ENCODE assay signal across 21 cellular contexts in genomic region chr11:129610545-129610944, GRCh38.
A peak's percentile ranks its signal among the peaks of the same experiment; 100 is the strongest.
DNase-seq lines count a peak whose midpoint lies in the region; ATAC-seq, FAIRE-seq and TF ChIP-seq lines count a peak whose summit lies in the region.
"Had no signal": no experiment of that assay in that cellular context is flagged by ENCODE, and none has a peak within 500 bp of the region (broad histone marks: within the 10 kb centered on the region; RNA-seq: fewer than 3 reads in every experiment).

No MANE protein-coding gene starts in this region.

- H3K4me2 ChIP-seq in K562 (ENCODE audit: insufficient read depth, low read length) = no peak overlapping the region
- H3K4me2 ChIP-seq: BLaER1, GM23338 had no signal

- no peak for DNase-seq in K562 (ENCODE audit: extremely low read depth in 1 of 4, low spot score in 3 of 4)
- DNase-seq in esophagus squamous epithelium (lab: John Stamatoyannopoulos, UW) = no peak
- no peak for DNase-seq in nephron progenitor cell
- DNase-seq in suprapubic skin (ENCODE audit: low spot score in 2 of 2) = no peak
- DNase-seq in anterior cingulate cortex (lab: John Stamatoyannopoulos, UW) = no peak
- DNase-seq in NCI-H146 (lab: John Stamatoyannopoulos, UW) = no peak
- DNase-seq in GM19238 (ENCODE audit: insufficient read length, low spot score) = no peak
- DNase-seq: CD4-positive, CD25-positive, alpha-beta regulatory T cell; CD8-positive, alpha-beta memory T cell; DMS 273 treated with DMSO at 0.1 percent for 48 hours; DMS79; EL; GDM1; H9; HFFc6 had no signal

- FAIRE-seq in K562 (lab: Jason Lieb, UNC) = no peak
- FAIRE-seq: D721Med, GM12878 had no signal

- no peaks in the 10 kb centered on the region for H3K79me2 ChIP-seq in K562 (ENCODE audit: control insufficient read depth, insufficient read depth, low read length)

- peaks cover 42% of the 10 kb centered on the region for H3K4me1 Mint-ChIP-seq in nephron progenitor cell
- H3K4me1 Mint-ChIP-seq: B cell; CD4-positive, CD25-positive, alpha-beta regulatory T cell; CD8-positive, alpha-beta memory T cell; GM23338; H9 had no signal

- in situ Hi-C loops in K562 (cut with MboI) = no loop called here

- ATAC-seq in K562 = no peak
- ATAC-seq: GM12878, GM23338 had no signal

- H3K27ac ChIP-seq in K562 (ENCODE audit: extremely low read depth, low read depth, low read length) = no peak overlapping the region
- H3K27ac ChIP-seq in esophagus squamous epithelium = peak overlapping the region; percentile 75 to 90 (median 81)
- peak overlapping the region; percentile 11 for H3K27ac ChIP-seq in suprapubic skin
- H3K27ac ChIP-seq: BLaER1, C4-2B had no signal

- CTCF ChIA-PET in K562 (lab: Yijun Ruan, JAX; ENCODE audit: low intra/inter-chr PET ratio) = no interaction called here

- BruUV-seq in K562 (replicated peaks; lab: Mats Ljungman, UMichigan) = no TSS peak

- H3K27ac Mint-ChIP-seq in nephron progenitor cell = peak overlapping the region; percentile 50
- H3K27ac Mint-ChIP-seq: B cell; CD4-positive, CD25-positive, alpha-beta regulatory T cell; CD8-positive, alpha-beta memory T cell; GM23338; H9; HFFc6 had no signal

- TF ChIP-seq POLR2A in K562 (conservative IDR thresholded peaks at IDR 0.05) (no peak), esophagus squamous epithelium (IDR thresholded peaks at IDR 0.05) (no peak), suprapubic skin (IDR thresholded peaks at IDR 0.05) (no peak)

- no peak for TF ChIP-seq CTCF in K562 (IDR thresholded peaks at IDR 0.05 in 2 of 3, conservative IDR thresholded peaks at IDR 0.05 in 1 of 3; ENCODE audit: insufficient read depth in 2 of 3, low read depth in 1 of 3, low read length in 3 of 3)
- no peak for TF ChIP-seq CTCF in esophagus squamous epithelium (IDR thresholded peaks at IDR 0.05)
- no peak for TF ChIP-seq CTCF in nephron progenitor cell (IDR thresholded peaks at IDR 0.05)
- no peak for TF ChIP-seq CTCF in suprapubic skin (IDR thresholded peaks at IDR 0.05)

- no peaks in the 10 kb centered on the region for H3K36me3 Mint-ChIP-seq in nephron progenitor cell (ENCODE audit: low read depth)
- H3K36me3 Mint-ChIP-seq: CD4-positive, CD25-positive, alpha-beta regulatory T cell; CD8-positive, alpha-beta memory T cell had no signal

- WGBS in K562 (ENCODE audit: insufficient coverage, low coverage, missing lambda C conversion rate) = 59% methylated on average over 5 of the region's 5 CpGs
- WGBS in esophagus squamous epithelium, 2 donors = 57 to 62% methylated on average over 1 to 3 of the region's 5 CpGs
- WGBS in suprapubic skin = 71% methylated on average over 5 of the region's 5 CpGs

- H3K36me3 ChIP-seq in K562 (ENCODE audit: control insufficient read depth, insufficient read depth, low read length) (no peaks in the 10 kb centered on the region), esophagus squamous epithelium (no peaks in the 10 kb centered on the region), suprapubic skin (no peaks in the 10 kb centered on the region)
- H3K36me3 ChIP-seq: BLaER1 had no signal

- no peaks in the 10 kb centered on the region for H3K9me1 ChIP-seq in K562 (ENCODE audit: control insufficient read depth, insufficient read depth, low read length)

- H2AFZ ChIP-seq in K562 (ENCODE audit: low read depth, low read length) = no peak overlapping the region
- H2AFZ ChIP-seq: GM23338 had no signal

- H3K4me3 ChIP-seq in K562 = no peak overlapping the region
- no peak overlapping the region for H3K4me3 ChIP-seq in esophagus squamous epithelium
- no peak overlapping the region for H3K4me3 ChIP-seq in suprapubic skin
- H3K4me3 ChIP-seq: BLaER1, GM12878, GM23338 had no signal

- H3K4me3 Mint-ChIP-seq in nephron progenitor cell = no peak overlapping the region
- H3K4me3 Mint-ChIP-seq: B cell; CD4-positive, CD25-positive, alpha-beta regulatory T cell; CD8-positive, alpha-beta memory T cell; GM23338; H9; HFFc6 had no signal

- peaks cover 2% of the 10 kb centered on the region for H3K27me3 Mint-ChIP-seq in nephron progenitor cell (ENCODE audit: low read depth, poor library complexity)

- peaks cover 4 to 12% of the 10 kb centered on the region in 2 experiments; a peak in 3 of 5 replicates for H3K4me1 ChIP-seq in K562 (replicated peaks in 1 of 2; ENCODE audit: control insufficient read depth in 2 of 2, insufficient read depth in 2 of 2, low read length in 2 of 2)
- peaks cover 34 to 85% (median 38%) of the 10 kb centered on the region in 3 donors for H3K4me1 ChIP-seq in esophagus squamous epithelium
- H3K4me1 ChIP-seq in suprapubic skin = peaks cover 28% of the 10 kb centered on the region
- H3K4me1 ChIP-seq: BLaER1 had no signal

- TF ChIP-seq EP300 in K562 (IDR thresholded peaks at IDR 0.05; ENCODE audit: low read length) = no peak
- no peak for TF ChIP-seq EP300 in suprapubic skin (IDR thresholded peaks at IDR 0.05)

- intact Hi-C loops in K562 (cut with micrococcal nuclease) = no loop called here
- intact Hi-C loops in esophagus squamous epithelium (cut with DNase I) = no loop called here

- H4K20me1 ChIP-seq in K562 (replicated peaks; ENCODE audit: control insufficient read depth, insufficient read depth, low read length) = no peaks in the 10 kb centered on the region
- H4K20me1 ChIP-seq: BLaER1 had no signal

- POLR2A ChIA-PET in K562 (lab: Yijun Ruan, JAX) = no interaction called here

- H3K9me3 Mint-ChIP-seq in nephron progenitor cell = no peaks in the 10 kb centered on the region
- H3K9me3 Mint-ChIP-seq: CD8-positive, alpha-beta memory T cell; GM23338; H9; HFFc6 had no signal

- no peak overlapping the region for H3K9ac ChIP-seq in K562 (ENCODE audit: insufficient read depth in 1 of 2, low read depth in 2 of 2, low read length in 2 of 2)
- H3K9ac ChIP-seq: BLaER1 had no signal

- no peak for TF ChIP-seq RAD21 in K562 (CRISPR knock-in tag; conservative IDR thresholded peaks at IDR 0.05 in 1 of 2, IDR thresholded peaks at IDR 0.05 in 1 of 2)

- H3K27me3 ChIP-seq in K562 (ENCODE audit: control insufficient read depth in 2 of 2, insufficient read depth in 2 of 2, low read length in 2 of 2) (no peaks in the 10 kb centered on the region), esophagus squamous epithelium (no peaks in the 10 kb centered on the region), suprapubic skin (no peaks in the 10 kb centered on the region)
- H3K27me3 ChIP-seq: BLaER1 had no signal

- H3K9me3 ChIP-seq in K562 (replicated peaks; ENCODE audit: control insufficient read depth, insufficient read depth, low read depth, low read length) = no peaks in the 10 kb centered on the region
- no peaks in the 10 kb centered on the region for H3K9me3 ChIP-seq in esophagus squamous epithelium
- H3K9me3 ChIP-seq in suprapubic skin = no peaks in the 10 kb centered on the region
- H3K9me3 ChIP-seq: BLaER1 had no signal

TF ChIP-seq in K562, 482 proteins besides CTCF, POLR2A, EP300 and RAD21:
- 0 out of 2 replicates have a peak, but pooled peaks have one; percentile 14 for TF ChIP-seq C11orf30 (IDR thresholded peaks at IDR 0.05; ENCODE audit: low read depth)
- no peak for TF ChIP-seq POU5F1 (IDR thresholded peaks at IDR 0.05; ENCODE audit: borderline replicate concordance, low read depth, low read length, partially characterized antibody)
- peak; percentile 58 for TF ChIP-seq ZNF316 (IDR thresholded peaks at IDR 0.05)
